In genomic region chrX:65821721-65822496, GRCh38 we compare ENCODE assay signal across 8 cellular contexts.
DNase-seq lines count a peak whose midpoint lies in the region; ATAC-seq and TF ChIP-seq lines count a peak whose summit lies in the region.

No MANE protein-coding gene starts in this region.

- no peak overlapping the region for H4K8ac ChIP-seq in neuronal stem cell (ENCODE audit: low read depth, low read length)

- no TSS peak for BruUV-seq in A673 (replicated peaks; lab: Mats Ljungman, UMichigan)

- no peak overlapping the region for H3K27ac ChIP-seq in A673 (ENCODE audit: low read depth, low read length, poor library complexity, severe bottlenecking)
- H3K27ac ChIP-seq in neuronal stem cell (replicated peaks; ENCODE audit: low read length), result no peak overlapping the region

- H3K27ac Mint-ChIP-seq in activated B cell treated with CpG ODN at 0.5 μM for 24 hours, result peak overlapping the region; percentile 72
- peak overlapping the region; percentile 70 for H3K27ac Mint-ChIP-seq in dendritic cell treated with granulocyte-macrophage colony-stimulating factor and Interleukin-4, amounts not matched to agents 40 ng/mL and 50 ng/mL, for 4 days

- H3K4me1 ChIP-seq in A673 (ENCODE audit: insufficient read depth, low read length, poor library complexity, severe bottlenecking) (no peaks in the 10 kb centered on the region), neuronal stem cell (ENCODE audit: control insufficient read depth in 2 of 2, insufficient read depth in 1 of 2, low read depth in 1 of 2, low read length in 2 of 2) (no peaks in the 10 kb centered on the region)

- H3K4me3 ChIP-seq in A673 (ENCODE audit: low read depth, low read length, poor library complexity, severe bottlenecking) (peak overlapping the region; percentile 29), neuronal stem cell (ENCODE audit: low read length in 2 of 2) (no peak overlapping the region)

- no peak overlapping the region for H2BK120ac ChIP-seq in neuronal stem cell (ENCODE audit: low read depth, low read length)

- no peak overlapping the region for H2AK5ac ChIP-seq in neuronal stem cell (ENCODE audit: low read depth, low read length)

- ATAC-seq in HG02642 (IDR thresholded peaks at IDR 0.05; ENCODE audit: poor library complexity, unreplicated experiment), result peak; percentile 76
- peak; percentile 79 for ATAC-seq in activated B cell treated with CpG ODN at 0.5 μM for 24 hours (ENCODE audit: low read depth)
- no peak for ATAC-seq in GM21737 (IDR thresholded peaks at IDR 0.05; ENCODE audit: unreplicated experiment)

- H3K9ac ChIP-seq in neuronal stem cell (ENCODE audit: low read depth, low read length, poor library complexity), result no peak overlapping the region

- H2BK15ac ChIP-seq in neuronal stem cell (ENCODE audit: low read length), result no peak overlapping the region

- H3K36me3 Mint-ChIP-seq in activated B cell treated with CpG ODN at 0.5 μM for 24 hours (ENCODE audit: low read depth), result no peaks in the 10 kb centered on the region
- H3K36me3 Mint-ChIP-seq in dendritic cell treated with granulocyte-macrophage colony-stimulating factor and Interleukin-4, amounts not matched to agents 40 ng/mL and 50 ng/mL, for 4 days (ENCODE audit: low read depth), result no peaks in the 10 kb centered on the region

- no peaks in the 10 kb centered on the region for H3K79me1 ChIP-seq in neuronal stem cell (ENCODE audit: low read depth, low read length)

- DNase-seq in A673 (ENCODE audit: low spot score) (no peak), activated B cell treated with CpG ODN at 0.5 μM for 24 hours (peak; percentile 35), GM03348 (ENCODE audit: low spot score) (no peak), neuronal stem cell (ENCODE audit: low spot score) (no peak)
- peak; percentile 1 to 19 for DNase-seq in stimulated activated CD4-positive, alpha-beta T cell treated with anti-CD3 and anti-CD28 coated beads, Interleukin-12 subunit alpha, Interleukin-12 subunit beta, amount 100 ng/mL, for 24 hours (ENCODE audit: low read depth in 2 of 2)

- CTCF ChIA-PET in A673 (lab: Charles Lee), result no interaction called here
- CTCF ChIA-PET in activated B cell treated with CpG ODN at 0.5 μM for 24 hours (lab: Charles Lee), result no interaction called here

- no peak overlapping the region for H2BK12ac ChIP-seq in neuronal stem cell (ENCODE audit: low read length)

- POLR2A ChIA-PET in A673 (lab: Charles Lee; ENCODE audit: low non-redundant PET) (no interaction called here), activated B cell treated with CpG ODN at 0.5 μM for 24 hours (lab: Charles Lee) (interaction anchor here (0.6 kb wide), 1 partner anchor 138 kb away, joined by 7 read pairs; no protein-coding TSS in a partner anchor)

- TF ChIP-seq CTCF in A673 (conservative IDR thresholded peaks at IDR 0.05; ENCODE audit: low read depth, low read length), result no peak
- TF ChIP-seq CTCF in activated B cell treated with CpG ODN at 0.5 μM for 24 hours (IDR thresholded peaks at IDR 0.05), result no peak

- no peak overlapping the region for H2AFZ ChIP-seq in neuronal stem cell (ENCODE audit: low read length)

- no peak overlapping the region for H4K91ac ChIP-seq in neuronal stem cell (ENCODE audit: low read depth, low read length, poor library complexity)

- H3K14ac ChIP-seq in neuronal stem cell (ENCODE audit: low read length), result no peak overlapping the region

- H3K27me3 Mint-ChIP-seq in activated B cell treated with CpG ODN at 0.5 μM for 24 hours, result no peaks in the 10 kb centered on the region
- peaks cover 5% of the 10 kb centered on the region for H3K27me3 Mint-ChIP-seq in dendritic cell treated with granulocyte-macrophage colony-stimulating factor and Interleukin-4, amounts not matched to agents 40 ng/mL and 50 ng/mL, for 4 days

- H3K4me1 Mint-ChIP-seq in activated B cell treated with CpG ODN at 0.5 μM for 24 hours, result peaks cover 16% of the 10 kb centered on the region
- no peaks in the 10 kb centered on the region for H3K4me1 Mint-ChIP-seq in dendritic cell treated with granulocyte-macrophage colony-stimulating factor and Interleukin-4, amounts not matched to agents 40 ng/mL and 50 ng/mL, for 4 days (ENCODE audit: low read depth)

- H3K23ac ChIP-seq in neuronal stem cell (ENCODE audit: low read depth, low read length, poor library complexity), result no peak overlapping the region

- no peaks in the 10 kb centered on the region for H3K9me3 Mint-ChIP-seq in activated B cell treated with CpG ODN at 0.5 μM for 24 hours
- H3K9me3 Mint-ChIP-seq in dendritic cell treated with granulocyte-macrophage colony-stimulating factor and Interleukin-4, amounts not matched to agents 40 ng/mL and 50 ng/mL, for 4 days, result no peaks in the 10 kb centered on the region

- H3K27me3 ChIP-seq in A673 (replicated peaks; ENCODE audit: insufficient read depth, low read depth, low read length, poor library complexity) (peaks cover 24% of the 10 kb centered on the region), neuronal stem cell (ENCODE audit: control insufficient read depth in 3 of 3, insufficient read depth in 3 of 3, low read depth in 1 of 3, low read length in 3 of 3) (no peaks in the 10 kb centered on the region)

- H3K18ac ChIP-seq in neuronal stem cell (ENCODE audit: low read length), result no peak overlapping the region

- intact Hi-C loops in A673 (cut with micrococcal nuclease; ENCODE audit: unreplicated experiment), result no loop called here
- intact Hi-C loops in activated B cell treated with CpG ODN at 0.5 μM for 24 hours (cut with micrococcal nuclease), result loop anchor here (2.0 to 5.0 kb wide), 2 partner anchors 79 to 155 kb away; partner anchors contain the start of gene MSN
- intact Hi-C loops in dendritic cell treated with granulocyte-macrophage colony-stimulating factor and Interleukin-4, amounts not matched to agents 40 ng/mL and 50 ng/mL, for 4 days (cut with micrococcal nuclease), result no loop called here

- no CpG with 5 or more reads among the region's 48 CpGs for WGBS in neuronal stem cell (ENCODE audit: extremely low coverage in 2 of 2, insufficient read length in 2 of 2, insufficient replicate concordance in 1 of 2), 2 donors

- no peak overlapping the region for H3K4me2 ChIP-seq in neuronal stem cell (ENCODE audit: insufficient read depth, low read length, poor library complexity, severe bottlenecking)

- no peak overlapping the region for H2BK5ac ChIP-seq in neuronal stem cell (ENCODE audit: low read length)

- H3K36me3 ChIP-seq in A673 (ENCODE audit: insufficient read depth, low read length, poor library complexity, severe bottlenecking), result no peaks in the 10 kb centered on the region
- no peaks in the 10 kb centered on the region for H3K36me3 ChIP-seq in neuronal stem cell (replicated peaks in 1 of 2; ENCODE audit: control insufficient read depth in 2 of 2, insufficient read depth in 2 of 2, low read length in 2 of 2)

- no peaks in the 10 kb centered on the region for H3K9me3 ChIP-seq in A673 (ENCODE audit: low read depth, low read length, poor library complexity, severe bottlenecking)
- H3K9me3 ChIP-seq in neuronal stem cell (replicated peaks in 1 of 2; ENCODE audit: control insufficient read depth in 2 of 2, insufficient read depth in 1 of 2, low read depth in 1 of 2, low read length in 2 of 2), result no peaks in the 10 kb centered on the region

- H3K4ac ChIP-seq in neuronal stem cell (ENCODE audit: low read length), result no peak overlapping the region

- H3K4me3 Mint-ChIP-seq in activated B cell treated with CpG ODN at 0.5 μM for 24 hours, result peak overlapping the region; percentile 78
- H3K4me3 Mint-ChIP-seq in dendritic cell treated with granulocyte-macrophage colony-stimulating factor and Interleukin-4, amounts not matched to agents 40 ng/mL and 50 ng/mL, for 4 days, result peak overlapping the region; percentile 77

Comparison
In these comparisons a context has a peak if more than half of its experiments do, and no peak if none do; other contexts are left out.
1. DNase-seq: peak in activated B cell treated with CpG ODN at 0.5 μM for 24 hours (single experiment) and stimulated activated CD4-positive, alpha-beta T cell treated with anti-CD3 and anti-CD28 coated beads, Interleukin-12 subunit alpha, Interleukin-12 subunit beta, amount 100 ng/mL, for 24 hours (2 of 2); none in A673 (single experiment), GM03348 (single experiment) and neuronal stem cell (single experiment).